1 cellular context compared by ENCODE assay signal in genomic region chr22:43167001-43167589, GRCh38.
TF ChIP-seq lines count a peak whose summit lies in the region.

No MANE protein-coding gene starts in this region.

TF ChIP-seq in K562, 482 proteins besides CTCF, POLR2A, EP300 and RAD21:
- TF ChIP-seq THRA (IDR thresholded peaks at IDR 0.05) (no peak), ETV6 (IDR thresholded peaks at IDR 0.05; ENCODE audit: borderline replicate concordance in 1 of 2, low read depth in 2 of 2, low read length in 1 of 2) (no peak), ETV6 (CRISPR knock-in tag; IDR thresholded peaks at IDR 0.05; ENCODE audit: borderline replicate concordance) (no peak), NCOR1 (IDR thresholded peaks at IDR 0.05) (peak; percentile 31; the same call in 1 of the 2 replicates), ZNF75A (CRISPR knock-in tag; IDR thresholded peaks at IDR 0.05) (no peak), ZNF77 (CRISPR knock-in tag; IDR thresholded peaks at IDR 0.05) (no peak), SLC30A9 (CRISPR knock-in tag; IDR thresholded peaks at IDR 0.05) (no peak), NFIC (IDR thresholded peaks at IDR 0.05) (peak; percentile 78), DNMT1 (IDR thresholded peaks at IDR 0.05) (no peak), POLR2G (IDR thresholded peaks at IDR 0.05; ENCODE audit: low read depth, low read length) (peak; percentile 14; the same call in 1 of the 2 replicates), FOXP4 (CRISPR knock-in tag; IDR thresholded peaks at IDR 0.05; ENCODE audit: borderline replicate concordance) (no peak), ARID1B (IDR thresholded peaks at IDR 0.05) (peak; percentile 33; the same call in 1 of the 2 replicates), ZC3H8 (IDR thresholded peaks at IDR 0.05) (no peak), CCAR2 (IDR thresholded peaks at IDR 0.05; ENCODE audit: low read depth, low read length) (no peak), RBM25 (IDR thresholded peaks at IDR 0.05; ENCODE audit: low read depth, low read length, severe bottlenecking) (no peak), ILK (tag; IDR thresholded peaks at IDR 0.05; ENCODE audit: borderline replicate concordance, low read depth) (no peak), KHSRP (IDR thresholded peaks at IDR 0.05) (no peak), ZNF551 (CRISPR knock-in tag; IDR thresholded peaks at IDR 0.05) (no peak), CREB1 (IDR thresholded peaks at IDR 0.05) (no peak), CREB1 (CRISPR knock-in tag; IDR thresholded peaks at IDR 0.05) (no peak), BHLHE40 (IDR thresholded peaks at IDR 0.05; ENCODE audit: low read length) (no peak), ZNF79 (CRISPR knock-in tag; IDR thresholded peaks at IDR 0.05; ENCODE audit: low read depth) (no peak), ILF3 (IDR thresholded peaks at IDR 0.05; ENCODE audit: borderline replicate concordance) (no peak), USF1 (CRISPR knock-in tag; IDR thresholded peaks at IDR 0.05) (no peak), COPS2 (conservative IDR thresholded peaks at IDR 0.05) (no peak), RREB1 (CRISPR knock-in tag; IDR thresholded peaks at IDR 0.05) (no peak), TCF3 (CRISPR knock-in tag; IDR thresholded peaks at IDR 0.05) (0 out of 2 replicates have a peak, but pooled peaks have one; percentile 16), EWSR1 (IDR thresholded peaks at IDR 0.05; ENCODE audit: borderline replicate concordance, low read depth, partially characterized antibody) (no peak), ZNF644 (tag; IDR thresholded peaks at IDR 0.05; ENCODE audit: low read depth) (no peak), KAT8 (IDR thresholded peaks at IDR 0.05; ENCODE audit: low read depth) (no peak), RBBP5 (IDR thresholded peaks at IDR 0.05; ENCODE audit: borderline replicate concordance, insufficient read depth, low read length, poor library complexity, severe bottlenecking) (no peak), KDM1A (IDR thresholded peaks at IDR 0.05) (no peak), KLF10 (CRISPR knock-in tag; IDR thresholded peaks at IDR 0.05) (no peak), ZNF778 (CRISPR knock-in tag; IDR thresholded peaks at IDR 0.05) (no peak), GATAD2B (IDR thresholded peaks at IDR 0.05; ENCODE audit: borderline replicate concordance) (no peak), ZNF224 (CRISPR knock-in tag; IDR thresholded peaks at IDR 0.05) (no peak), ZNF699 (CRISPR knock-in tag; IDR thresholded peaks at IDR 0.05; ENCODE audit: insufficient replicate concordance) (no peak), POLR2B (IDR thresholded peaks at IDR 0.05; ENCODE audit: low read depth, partially characterized antibody) (no peak), MEIS2 (IDR thresholded peaks at IDR 0.05; ENCODE audit: partially characterized antibody) (no peak), SMAD3 (CRISPR knock-in tag; conservative IDR thresholded peaks at IDR 0.05) (no peak), JUNB (CRISPR knock-in tag; conservative IDR thresholded peaks at IDR 0.05) (no peak), NFRKB (IDR thresholded peaks at IDR 0.05; ENCODE audit: low read depth) (no peak), ZNF592 (IDR thresholded peaks at IDR 0.05) (no peak), FOXA3 (CRISPR knock-in tag; conservative IDR thresholded peaks at IDR 0.05 in 1 of 2, IDR thresholded peaks at IDR 0.05 in 1 of 2) (no peak), CBFA2T3 (IDR thresholded peaks at IDR 0.05) (peak; percentile 66), E2F6 (IDR thresholded peaks at IDR 0.05; ENCODE audit: borderline replicate concordance in 1 of 2, extremely low read depth in 1 of 2, insufficient read depth in 1 of 2, insufficient read length in 1 of 2, low read depth in 1 of 2, low read length in 1 of 2, poor library complexity in 1 of 2, severe bottlenecking in 1 of 2) (no peak), CBFA2T2 (conservative IDR thresholded peaks at IDR 0.05) (peak; percentile 23; the same call in 1 of the 2 replicates), HNRNPL (IDR thresholded peaks at IDR 0.05; ENCODE audit: low read depth, low read length) (no peak), ELF1 (tag; IDR thresholded peaks at IDR 0.05) (no peak)
